In the genomic region with DNA sequence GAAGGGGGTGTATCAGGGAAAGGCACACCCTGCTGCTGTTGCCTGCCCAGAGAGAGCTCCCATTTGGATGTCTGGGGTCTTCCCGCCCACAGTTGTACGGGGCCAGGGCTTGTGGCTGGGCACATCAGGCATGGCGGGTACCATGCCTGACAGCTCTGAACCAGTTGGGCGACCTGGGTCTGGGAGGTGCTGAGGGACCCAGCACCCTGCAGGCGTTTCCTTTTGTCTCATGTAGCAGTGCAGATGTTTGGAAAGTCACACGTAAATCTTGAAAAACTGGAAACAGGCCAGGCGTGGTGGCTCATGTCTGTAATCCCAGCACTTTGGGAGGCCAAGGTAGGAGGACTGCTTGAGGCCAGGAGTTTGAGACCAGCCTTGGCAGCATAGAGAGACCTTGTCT, we compare ENCODE assay signal across 35 cellular contexts.
"Had no signal": no experiment of that assay in that cellular context is flagged by ENCODE, and none has a peak within 500 bp of the region (broad histone marks: within the 10 kb centered on the region; RNA-seq: fewer than 3 reads in every experiment).

No MANE protein-coding gene starts in this region.

- H3K27me3 ChIP-seq: adrenal gland, body of pancreas, brain microvascular endothelial cell, breast epithelium had no signal

- H3K27ac ChIP-seq: adrenal gland, body of pancreas, brain microvascular endothelial cell, breast epithelium, VCaP had no signal

- H3K4me3 ChIP-seq: adrenal gland, body of pancreas, breast epithelium had no signal

- ATAC-seq: activated CD8-positive, alpha-beta T cell treated with anti-CD3 and anti-CD28 coated beads for 36 hours; activated naive CD4-positive, alpha-beta T cell treated with anti-CD3 and anti-CD28 coated beads, Interleukin-2, amount 50 U/mL, for 72 hours; activated T-cell treated with anti-CD3 and anti-CD28 coated beads, Interleukin-2, amount 50 U/mL, for 4 hours; activated T-cell treated with anti-CD3 and anti-CD28 coated beads, Interleukin-2, amount 50 U/mL, for 72 hours; activated T-helper 17 cell treated with anti-CD3 and anti-CD28 coated beads, Interleukin-2, amount 50 U/mL, for 72 hours; body of pancreas had no signal

- H3K9me3 ChIP-seq: adrenal gland, body of pancreas, breast epithelium had no signal

- H3K4me1 ChIP-seq: adrenal gland, body of pancreas, breast epithelium had no signal

- H3K9me3 Mint-ChIP-seq: activated B cell treated with CpG ODN at 0.5 μM for 24 hours; activated CD4-positive, alpha-beta memory T cell treated with anti-CD3 and anti-CD28 coated beads for 36 hours; activated CD4-positive, alpha-beta T cell treated with anti-CD3 and anti-CD28 coated beads, Interleukin-2, amount 10 ng/mL, durations not matched to agents 24 days and 14 days; activated CD8-positive, alpha-beta T cell treated with anti-CD3 and anti-CD28 coated beads for 36 hours; activated naive CD4-positive, alpha-beta T cell treated with anti-CD3 and anti-CD28 coated beads for 36 hours; activated naive CD4-positive, alpha-beta T cell treated with anti-CD3 and anti-CD28 coated beads, Interleukin-2, amount 50 U/mL, for 72 hours; activated naive CD8-positive, alpha-beta T cell treated with anti-CD3 and anti-CD28 coated beads for 36 hours; activated T-cell treated with anti-CD3 and anti-CD28 coated beads, Interleukin-2, amount 50 U/mL, for 4 hours; activated T-cell treated with anti-CD3 and anti-CD28 coated beads, Interleukin-2, amount 50 U/mL, for 72 hours; activated T-helper 1 cell treated with anti-CD3 and anti-CD28 coated beads, Interleukin-12 subunit alpha, Interleukin-12 subunit beta, Interleukin-2, Interleukin-4 antibody, amounts not matched to agents 30 ng/mL and 10 ng/mL and 1 ng/mL, durations not matched to agents 14 hours and 24 hours and 36 hours; activated T-helper 17 cell treated with anti-CD3 and anti-CD28 coated beads, Interleukin-2, amount 50 U/mL, for 72 hours; T-helper 1 cell treated with Interleukin-12 subunit alpha and Interleukin-12 subunit beta and Interleukin-4 antibody, amounts not matched to agents 30 μg/mL and 1 μg/mL, for 36 hours; T-helper 2 cell treated with Interferon-gamma antibody and Interleukin-4, amounts not matched to agents 5 μg/mL and 100 μg/mL, for 36 hours had no signal

- H3K27ac Mint-ChIP-seq: activated B cell treated with CpG ODN at 0.5 μM for 24 hours; activated CD4-positive, alpha-beta memory T cell treated with anti-CD3 and anti-CD28 coated beads for 36 hours; activated CD4-positive, alpha-beta T cell treated with anti-CD3 and anti-CD28 coated beads, Interleukin-2, amount 10 ng/mL, durations not matched to agents 24 days and 14 days; activated CD8-positive, alpha-beta T cell treated with anti-CD3 and anti-CD28 coated beads for 36 hours; activated naive CD4-positive, alpha-beta T cell treated with anti-CD3 and anti-CD28 coated beads for 36 hours; activated naive CD4-positive, alpha-beta T cell treated with anti-CD3 and anti-CD28 coated beads, Interleukin-2, amount 50 U/mL, for 72 hours; activated naive CD8-positive, alpha-beta T cell treated with anti-CD3 and anti-CD28 coated beads for 36 hours; activated T-cell treated with anti-CD3 and anti-CD28 coated beads, Interleukin-2, amount 50 U/mL, for 72 hours; activated T-helper 1 cell treated with anti-CD3 and anti-CD28 coated beads, Interleukin-12 subunit alpha, Interleukin-12 subunit beta, Interleukin-2, Interleukin-4 antibody, amounts not matched to agents 30 ng/mL and 10 ng/mL and 1 ng/mL, durations not matched to agents 14 hours and 24 hours and 36 hours; activated T-helper 17 cell treated with anti-CD3 and anti-CD28 coated beads, Interleukin-2, amount 50 U/mL, for 72 hours; T-helper 1 cell treated with Interleukin-12 subunit alpha and Interleukin-12 subunit beta and Interleukin-4 antibody, amounts not matched to agents 30 μg/mL and 1 μg/mL, for 36 hours; T-helper 2 cell treated with Interferon-gamma antibody and Interleukin-4, amounts not matched to agents 5 μg/mL and 100 μg/mL, for 36 hours had no signal

- H3K4me1 Mint-ChIP-seq: activated B cell treated with CpG ODN at 0.5 μM for 24 hours; activated CD4-positive, alpha-beta T cell treated with anti-CD3 and anti-CD28 coated beads, Interleukin-2, amount 10 ng/mL, durations not matched to agents 24 days and 14 days; activated naive CD8-positive, alpha-beta T cell treated with anti-CD3 and anti-CD28 coated beads for 36 hours; activated T-helper 17 cell treated with anti-CD3 and anti-CD28 coated beads, Interleukin-2, amount 50 U/mL, for 72 hours had no signal

- H3K27me3 Mint-ChIP-seq: activated B cell treated with CpG ODN at 0.5 μM for 24 hours; activated CD4-positive, alpha-beta memory T cell treated with anti-CD3 and anti-CD28 coated beads for 36 hours; activated CD4-positive, alpha-beta T cell treated with anti-CD3 and anti-CD28 coated beads, Interleukin-2, amount 10 ng/mL, durations not matched to agents 24 days and 14 days; activated CD8-positive, alpha-beta T cell treated with anti-CD3 and anti-CD28 coated beads for 36 hours; activated naive CD8-positive, alpha-beta T cell treated with anti-CD3 and anti-CD28 coated beads for 36 hours; activated T-helper 17 cell treated with anti-CD3 and anti-CD28 coated beads, Interleukin-2, amount 50 U/mL, for 72 hours had no signal

- DNase-seq: activated B cell treated with CpG ODN at 0.5 μM for 24 hours; activated CD4-positive, alpha-beta memory T cell treated with anti-CD3 and anti-CD28 coated beads for 36 hours; activated CD4-positive, alpha-beta T cell treated with anti-CD3 and anti-CD28 coated beads for 4 hours; activated CD4-positive, alpha-beta T cell treated with anti-CD3 and anti-CD28 coated beads, Interleukin-2, amount 10 ng/mL, durations not matched to agents 24 days and 14 days; activated CD4-positive, alpha-beta T cell treated with anti-CD3 and anti-CD28 coated beads, Interleukin-2, amount 50 U/mL, for 1 hour; activated CD4-positive, alpha-beta T cell treated with anti-CD3 and anti-CD28 coated beads, Interleukin-2, amount 50 U/mL, for 4 hours; activated CD4-positive, CD25-positive, alpha-beta regulatory T cell treated with anti-CD3 and anti-CD28 coated beads, Interleukin-2, amount 50 U/mL, for 72 hours; activated CD8-positive, alpha-beta memory T cell treated with anti-CD3 and anti-CD28 coated beads, Interleukin-2, amount 50 U/mL, for 4 hours; activated CD8-positive, alpha-beta T cell treated with anti-CD3 and anti-CD28 coated beads for 36 hours; activated effector memory CD4-positive, alpha-beta T cell treated with anti-CD3 and anti-CD28 coated beads, Interleukin-2, amount 50 U/mL, for 16 hours; activated gamma-delta T cell treated with Interleukin-2 at 50 U/mL for 16 hours; activated naive CD4-positive, alpha-beta T cell; activated naive CD4-positive, alpha-beta T cell treated with anti-CD3 and anti-CD28 coated beads for 36 hours; activated naive CD4-positive, alpha-beta T cell treated with anti-CD3 and anti-CD28 coated beads, Interleukin-2, amount 50 U/mL, for 16 hours; activated naive CD8-positive, alpha-beta T cell treated with anti-CD3 and anti-CD28 coated beads for 36 hours; activated T-cell treated with anti-CD3 and anti-CD28 coated beads for 4 hours; activated T-cell treated with anti-CD3 and anti-CD28 coated beads, Interleukin-2, amount 50 U/mL, for 1 hour; activated T-cell treated with anti-CD3 and anti-CD28 coated beads, Interleukin-2, amount 50 U/mL, for 4 hours; activated T-cell treated with anti-CD3 and anti-CD28 coated beads, Interleukin-2, amount 50 U/mL, for 72 hours; adrenal gland; amniotic stem cell; aorta; body of pancreas; brain microvascular endothelial cell; central memory CD4-positive, alpha-beta T cell; T-helper 1 cell; T-helper 2 cell; T-helper 9 cell had no signal

- H3K4me3 Mint-ChIP-seq: activated B cell treated with CpG ODN at 0.5 μM for 24 hours; activated CD4-positive, alpha-beta memory T cell treated with anti-CD3 and anti-CD28 coated beads for 36 hours; activated CD4-positive, alpha-beta T cell treated with anti-CD3 and anti-CD28 coated beads, Interleukin-2, amount 10 ng/mL, durations not matched to agents 24 days and 14 days; activated CD8-positive, alpha-beta T cell treated with anti-CD3 and anti-CD28 coated beads for 36 hours; activated naive CD4-positive, alpha-beta T cell treated with anti-CD3 and anti-CD28 coated beads for 36 hours; activated naive CD8-positive, alpha-beta T cell treated with anti-CD3 and anti-CD28 coated beads for 36 hours; activated T-cell treated with anti-CD3 and anti-CD28 coated beads, Interleukin-2, amount 50 U/mL, for 4 hours; activated T-cell treated with anti-CD3 and anti-CD28 coated beads, Interleukin-2, amount 50 U/mL, for 72 hours; activated T-helper 1 cell treated with anti-CD3 and anti-CD28 coated beads, Interleukin-12 subunit alpha, Interleukin-12 subunit beta, Interleukin-2, Interleukin-4 antibody, amounts not matched to agents 30 ng/mL and 10 ng/mL and 1 ng/mL, durations not matched to agents 14 hours and 24 hours and 36 hours; activated T-helper 17 cell treated with anti-CD3 and anti-CD28 coated beads, Interleukin-2, amount 50 U/mL, for 72 hours; T-helper 1 cell treated with Interleukin-12 subunit alpha and Interleukin-12 subunit beta and Interleukin-4 antibody, amounts not matched to agents 30 μg/mL and 1 μg/mL, for 36 hours; T-helper 2 cell treated with Interferon-gamma antibody and Interleukin-4, amounts not matched to agents 5 μg/mL and 100 μg/mL, for 36 hours had no signal
